Comparison of ENCODE assay signal across 26 cellular contexts in genomic region chr2:39922679-39923416, GRCh38.
"Had no signal": no experiment of that assay in that cellular context is flagged by ENCODE, and none has a peak within 500 bp of the region (broad histone marks: within the 10 kb centered on the region; RNA-seq: fewer than 3 reads in every experiment).

No MANE protein-coding gene starts in this region.

- H3K9me3 ChIP-seq: body of pancreas, gastroesophageal sphincter, spleen, suprapubic skin, tibial artery, upper lobe of right lung had no signal

- DNase-seq: activated CD4-positive, alpha-beta memory T cell treated with anti-CD3 and anti-CD28 coated beads for 36 hours; activated CD4-positive, alpha-beta T cell treated with anti-CD3 and anti-CD28 coated beads for 48 hours; activated CD8-positive, alpha-beta memory T cell treated with anti-CD3 and anti-CD28 coated beads, Interleukin-2, amount 50 U/mL, for 4 hours; activated gamma-delta T cell treated with Interleukin-2 at 50 U/mL for 16 hours; activated naive CD4-positive, alpha-beta T cell treated with anti-CD3 and anti-CD28 coated beads, Interleukin-2, amount 50 U/mL, for 16 hours; activated T-cell treated with anti-CD3 and anti-CD28 coated beads, Interleukin-2, amount 50 U/mL, for 1 hour; anterior cingulate cortex; body of pancreas; effector memory CD4-positive, alpha-beta T cell; left cardiac atrium; left ventricle myocardium superior; mammary epithelial cell; naive B cell; occipital lobe; right cardiac atrium; spleen; stimulated activated naive CD4-positive, alpha-beta T cell; T-helper 1 cell; T-helper 9 cell; tibial artery; upper lobe of right lung had no signal

- H3K79me2 ChIP-seq: hepatocyte had no signal

- H3K27ac ChIP-seq: body of pancreas, gastroesophageal sphincter, hepatocyte, spleen, suprapubic skin, tibial artery, upper lobe of right lung, VCaP had no signal

- H3K4me2 ChIP-seq: hepatocyte had no signal

- H3K9me3 Mint-ChIP-seq: activated CD4-positive, alpha-beta memory T cell treated with anti-CD3 and anti-CD28 coated beads for 36 hours; naive B cell; neural crest cell had no signal

- H3K4me3 Mint-ChIP-seq: activated CD4-positive, alpha-beta memory T cell treated with anti-CD3 and anti-CD28 coated beads for 36 hours; naive B cell; neural crest cell had no signal

- H3K36me3 ChIP-seq: gastroesophageal sphincter, spleen, suprapubic skin, tibial artery, upper lobe of right lung had no signal

- H3K27ac Mint-ChIP-seq: activated CD4-positive, alpha-beta memory T cell treated with anti-CD3 and anti-CD28 coated beads for 36 hours; naive B cell had no signal

- H2AFZ ChIP-seq: hepatocyte had no signal

- ATAC-seq: body of pancreas, gastroesophageal sphincter, left cardiac atrium, left ventricle myocardium superior, upper lobe of right lung had no signal

- H3K4me1 Mint-ChIP-seq: neural crest cell had no signal

- H3K27me3 Mint-ChIP-seq: naive B cell had no signal

- H3K36me3 Mint-ChIP-seq: activated CD4-positive, alpha-beta memory T cell treated with anti-CD3 and anti-CD28 coated beads for 36 hours; naive B cell had no signal

- H3K4me1 ChIP-seq: body of pancreas, spleen, suprapubic skin, tibial artery, upper lobe of right lung had no signal

- H3K4me3 ChIP-seq: body of pancreas, gastroesophageal sphincter, hepatocyte, spleen, suprapubic skin, tibial artery, upper lobe of right lung had no signal

- H3K27me3 ChIP-seq: body of pancreas, gastroesophageal sphincter, hepatocyte, spleen, suprapubic skin, tibial artery had no signal
